In the genomic region with DNA sequence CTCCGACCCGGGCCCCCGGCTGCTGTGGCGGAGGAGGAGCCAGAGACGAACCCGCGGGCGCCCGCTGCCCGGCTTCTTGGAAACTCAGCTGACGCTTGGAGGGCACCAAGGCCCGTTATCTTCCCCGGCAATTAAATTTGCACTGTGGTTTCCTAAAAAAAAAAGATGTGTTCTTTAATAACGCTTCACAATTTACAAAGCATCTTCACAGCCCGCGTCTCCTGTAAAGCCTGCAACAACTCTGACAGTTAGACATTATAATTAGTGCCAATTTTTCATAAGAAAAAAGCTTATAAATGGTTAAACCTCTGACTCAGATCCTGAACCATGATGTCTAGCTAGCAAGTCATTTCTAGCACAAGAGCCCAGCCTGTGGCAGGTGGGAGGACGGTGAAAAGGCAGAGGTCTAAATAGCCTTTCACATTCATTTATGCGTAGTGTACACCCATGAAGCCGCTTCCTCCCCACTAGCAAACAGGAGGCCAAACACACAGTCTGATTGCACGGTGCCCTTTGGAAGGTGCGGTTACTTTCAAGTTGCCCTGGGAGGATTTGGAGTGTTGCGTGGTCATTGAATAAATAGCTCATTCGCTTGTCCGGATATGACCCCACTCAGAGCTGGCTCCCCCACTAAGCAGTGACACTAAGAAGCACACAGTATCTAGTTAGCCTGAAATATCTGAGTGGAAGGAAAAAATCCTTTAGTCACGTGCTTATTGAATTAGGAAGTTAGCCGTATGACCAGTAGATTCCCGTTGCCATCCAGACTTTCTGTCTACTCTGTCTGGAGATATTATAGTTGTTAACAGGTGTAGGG, we compare ENCODE assay signal across 8 cellular contexts. TPM values are rescaled to one million over a fixed set of nuclear protein-coding genes. Genes with fewer than 3 reads are reported as not detected.
DNase-seq lines count a peak whose midpoint lies in the region; ATAC-seq, FAIRE-seq and TF ChIP-seq lines count a peak whose summit lies in the region.

No MANE protein-coding gene starts in this region.

- H3K9me2 ChIP-seq in SK-N-SH = no peaks in the 10 kb centered on the region

- H3K79me2 ChIP-seq in SK-N-SH (ENCODE audit: insufficient read depth) = peaks cover 19% of the 10 kb centered on the region

- TF ChIP-seq RAD21 in SK-N-SH (IDR thresholded peaks at IDR 0.05; ENCODE audit: low read length) = no peak

- intact Hi-C loops in sciatic nerve (cut with DNase I) = no loop called here

- TF ChIP-seq EP300 in SK-N-SH (IDR thresholded peaks at IDR 0.05; ENCODE audit: borderline replicate concordance in 1 of 2, low read depth in 1 of 2, low read length in 1 of 2) = no peak

- H3K4me1 ChIP-seq in SK-N-SH (ENCODE audit: control insufficient read depth in 1 of 2, insufficient read depth in 2 of 2, low read depth in 1 of 2, low read length in 1 of 2) = peaks cover 4 to 16% of the 10 kb centered on the region in 2 experiments; a peak in 2 of 4 replicates
- H3K4me1 ChIP-seq in adipocyte (ENCODE audit: control insufficient read depth, insufficient read depth, low read length) = peaks cover 22% of the 10 kb centered on the region

- peak overlapping the region; percentile 81 for H3K4me2 ChIP-seq in SK-N-SH

- no peaks in the 10 kb centered on the region for H3K9me3 ChIP-seq in SK-N-SH
- H3K9me3 ChIP-seq in adipocyte (ENCODE audit: control insufficient read depth, low read length) = no peaks in the 10 kb centered on the region

- H3K36me3 ChIP-seq in SK-N-SH (replicated peaks in 1 of 2; ENCODE audit: control insufficient read depth in 1 of 2, insufficient read depth in 2 of 2, low read length in 1 of 2) = no peaks in the 10 kb centered on the region
- no peaks in the 10 kb centered on the region for H3K36me3 ChIP-seq in adipocyte (ENCODE audit: control insufficient read depth, insufficient read depth, low read length, severe bottlenecking)

- peaks cover 22% of the 10 kb centered on the region for H3F3A ChIP-seq in SK-N-SH (replicated peaks; ENCODE audit: insufficient read depth)

- POLR2A ChIA-PET in SK-N-SH (lab: Yijun Ruan, JAX) = interaction anchor here (1.1 to 1.5 kb wide), 4 partner anchors 8 to 488 kb away, joined by 3 to 8 read pairs (median 3); no protein-coding TSS in a partner anchor

- WGBS in SK-N-SH (ENCODE audit: low lambda C conversion rate) = 4% methylated on average over 20 of the region's 27 CpGs

- ATAC-seq in GM21360 (IDR thresholded peaks at IDR 0.05; ENCODE audit: unreplicated experiment) = peak; percentile 38
- ATAC-seq in sciatic nerve = peak; percentile 69

- DNase-seq in Caki2 (ENCODE audit: low read depth) (peak; percentile 61), HS-5 (ENCODE audit: low read depth) (peak; percentile 23), SK-N-SH (peak; percentile 43), adipocyte (ENCODE audit: low read depth) (peak; percentile 58), hepatic stellate cell (ENCODE audit: low spot score) (peak; percentile 34), sciatic nerve (ENCODE audit: low spot score) (no peak), D721Med (ENCODE audit: insufficient read length, low spot score) (no peak)

- H3K4me3 ChIP-seq in SK-N-SH (ENCODE audit: low read depth in 2 of 2, low read length in 1 of 2) (peak overlapping the region; percentile 73 to 85), adipocyte (ENCODE audit: low read length) (peak overlapping the region; percentile 87)

- peak overlapping the region; percentile 84 for H3K9ac ChIP-seq in SK-N-SH
- H3K9ac ChIP-seq in adipocyte (ENCODE audit: low read length) = peak overlapping the region; percentile 90

- H2AFZ ChIP-seq in SK-N-SH (ENCODE audit: low read depth) = peak overlapping the region; percentile 60

- H3K27me3 ChIP-seq in SK-N-SH (ENCODE audit: insufficient read depth) (no peaks in the 10 kb centered on the region), adipocyte (replicated peaks; ENCODE audit: control insufficient read depth, insufficient read depth, low read length) (no peaks in the 10 kb centered on the region)

- FAIRE-seq in D721Med (lab: Jason Lieb, UNC) = no peak

- H3K27ac ChIP-seq in SK-N-SH (ENCODE audit: low read depth in 2 of 2, low read length in 1 of 2) = peak overlapping the region; percentile 84 to 97

- in situ Hi-C loops in Caki2 (cut with HindIII; ENCODE audit: low pct_unique_long_range_greater_than_20kb, low sequenced_read_pairs) = no loop called here

- TF ChIP-seq CTCF in SK-N-SH (IDR thresholded peaks at IDR 0.05) (no peak), D721Med (IDR thresholded peaks at IDR 0.05; ENCODE audit: insufficient read depth, missing control alignments) (no peak)

- CTCF ChIA-PET in SK-N-SH (lab: Yijun Ruan, JAX) = interaction anchor here (0.6 to 7.3 kb wide), 7 partner anchors 9 to 448 kb away, joined by 3 to 68 read pairs (median 3); no protein-coding TSS in a partner anchor

- no peaks in the 10 kb centered on the region for H4K20me1 ChIP-seq in SK-N-SH (ENCODE audit: insufficient read depth)

TF ChIP-seq in SK-N-SH, 30 proteins besides CTCF, POLR2A, EP300 and RAD21:
- TF ChIP-seq GATA2 (CRISPR knock-in tag; IDR thresholded peaks at IDR 0.05) (no peak; the same call in 1 of the 2 replicates), SMC3 (IDR thresholded peaks at IDR 0.05; ENCODE audit: low read depth, low read length) (peak; percentile 7; the same call in 1 of the 2 replicates), IRF3 (IDR thresholded peaks at IDR 0.05; ENCODE audit: low read depth, low read length) (no peak), USF2 (IDR thresholded peaks at IDR 0.05; ENCODE audit: borderline replicate concordance, low read depth, low read length) (no peak), NFIC (IDR thresholded peaks at IDR 0.05; ENCODE audit: borderline replicate concordance) (no peak), FOSL2 (IDR thresholded peaks at IDR 0.05; ENCODE audit: borderline replicate concordance, low read depth) (peak; percentile 34; the same call in 1 of the 2 replicates), TAF1 (IDR thresholded peaks at IDR 0.05; ENCODE audit: borderline replicate concordance, low read depth, low read length) (no peak), CHD2 (IDR thresholded peaks at IDR 0.05; ENCODE audit: low read length, partially characterized antibody) (no peak)
- TF ChIP-seq, protein P1, sequence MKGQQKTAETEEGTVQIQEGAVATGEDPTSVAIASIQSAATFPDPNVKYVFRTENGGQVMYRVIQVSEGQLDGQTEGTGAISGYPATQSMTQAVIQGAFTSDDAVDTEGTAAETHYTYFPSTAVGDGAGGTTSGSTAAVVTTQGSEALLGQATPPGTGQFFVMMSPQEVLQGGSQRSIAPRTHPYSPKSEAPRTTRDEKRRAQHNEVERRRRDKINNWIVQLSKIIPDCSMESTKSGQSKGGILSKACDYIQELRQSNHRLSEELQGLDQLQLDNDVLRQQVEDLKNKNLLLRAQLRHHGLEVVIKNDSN (IDR thresholded peaks at IDR 0.05; ENCODE audit: borderline replicate concordance, low read depth) = peak; percentile 56; the same call in 1 of the 2 replicates
- TF ChIP-seq, protein P2, sequence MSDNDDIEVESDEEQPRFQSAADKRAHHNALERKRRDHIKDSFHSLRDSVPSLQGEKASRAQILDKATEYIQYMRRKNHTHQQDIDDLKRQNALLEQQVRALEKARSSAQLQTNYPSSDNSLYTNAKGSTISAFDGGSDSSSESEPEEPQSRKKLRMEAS (IDR thresholded peaks at IDR 0.05; ENCODE audit: low read depth) = no peak

RNA-seq across cellular contexts. Expression of gene ARSB, which starts 0.5 kb away (rescaled TPM):
- 9.6 and 11.9 TPM in 2 replicates for total RNA-seq in Caki2 (2014; rRNA removed; shearing (Covaris generic); ENCODE audit: low replicate concordance)
- 12.5 and 17.6 TPM in 2 replicates for polyA plus RNA-seq in SK-N-SH (2012; rRNA removed)
- 14.8 and 16.5 TPM in 2 replicates for polyA plus RNA-seq in SK-N-SH (2012; cell fraction: cytosol; rRNA removed)
- 8.7 and 9.2 TPM in 2 replicates for polyA plus RNA-seq in SK-N-SH (2012; cell fraction: nucleus; rRNA removed)
- total RNA-seq in sciatic nerve = 7.0 TPM

Comparison
In these comparisons a context has a peak if more than half of its experiments do, and no peak if none do; other contexts are left out.
1. DNase-seq: peak in Caki2 (single experiment), HS-5 (single experiment), SK-N-SH (single experiment), adipocyte (single experiment) and hepatic stellate cell (single experiment); none in sciatic nerve (single experiment) and D721Med (single experiment).